ENCODE assay signal across 14 cellular contexts in genomic region chr16:10266809-10267208, GRCh38.
DNase-seq lines count a peak whose midpoint lies in the region; ATAC-seq lines count a peak whose summit lies in the region.
"Had no signal": no experiment of that assay in that cellular context is flagged by ENCODE, and none has a peak within 500 bp of the region (broad histone marks: within the 10 kb centered on the region; RNA-seq: fewer than 3 reads in every experiment).

No MANE protein-coding gene starts in this region.

- no peaks in the 10 kb centered on the region for H3K27me3 Mint-ChIP-seq in activated T-helper 1 cell treated with anti-CD3 and anti-CD28 coated beads, Interleukin-12 subunit alpha, Interleukin-12 subunit beta, Interleukin-2, Interleukin-4 antibody, amounts not matched to agents 30 ng/mL and 10 ng/mL and 1 ng/mL, durations not matched to agents 14 hours and 24 hours and 36 hours (ENCODE audit: insufficient read depth)

- in situ Hi-C loops in GM23248 (cut with MboI), result loop anchor here (10.0 to 25.0 kb wide), 3 partner anchors 220 to 645 kb away; no protein-coding TSS in a partner anchor

- no peaks in the 10 kb centered on the region for H3K36me3 ChIP-seq in GM23248 (ENCODE audit: low read depth)

- no peaks in the 10 kb centered on the region for H3K27me3 ChIP-seq in GM23248 (replicated peaks; ENCODE audit: insufficient read depth)
- H3K27me3 ChIP-seq: body of pancreas had no signal

- H3K4me2 ChIP-seq in GM23248 (ENCODE audit: unreplicated experiment), result no peak overlapping the region

- ATAC-seq in HG02884 (IDR thresholded peaks at IDR 0.05; ENCODE audit: unreplicated experiment) (peak; percentile 80), GM21423 (IDR thresholded peaks at IDR 0.05; ENCODE audit: unreplicated experiment) (no peak), Right ventricle myocardium inferior (no peak), GM21737 (IDR thresholded peaks at IDR 0.05; ENCODE audit: unreplicated experiment) (no peak)
- ATAC-seq: body of pancreas had no signal

- intact Hi-C loops in activated T-helper 1 cell treated with anti-CD3 and anti-CD28 coated beads, Interleukin-12 subunit alpha, Interleukin-12 subunit beta, Interleukin-2, Interleukin-4 antibody, amounts not matched to agents 30 ng/mL and 10 ng/mL and 1 ng/mL, durations not matched to agents 14 hours and 24 hours and 36 hours (cut with micrococcal nuclease), result loop anchor here (2.0 kb wide), 1 partner anchor 62 kb away; no protein-coding TSS in a partner anchor
- intact Hi-C loops in Right ventricle myocardium inferior (cut with DNase I), result no loop called here

- no peaks in the 10 kb centered on the region for H3K4me1 ChIP-seq in GM23248 (ENCODE audit: insufficient read depth)
- H3K4me1 ChIP-seq: body of pancreas had no signal

- no peaks in the 10 kb centered on the region for H3K9me3 ChIP-seq in GM23248 (ENCODE audit: low read depth)
- H3K9me3 ChIP-seq: body of pancreas had no signal

- DNase-seq in stimulated activated CD4-positive, alpha-beta T cell treated with anti-CD3 and anti-CD28 coated beads, Interleukin-12 subunit alpha, Interleukin-12 subunit beta, amount 100 ng/mL, for 24 hours (ENCODE audit: low read depth in 2 of 2), result peak; percentile 2 to 15
- DNase-seq in stimulated activated CD4-positive, alpha-beta T cell treated with anti-CD3 and anti-CD28 coated beads, Interleukin-12 subunit alpha, Interleukin-12 subunit beta, amount 100 ng/mL, for 4 hours, result no peak
- no peak for DNase-seq in activated T-helper 1 cell treated with anti-CD3 and anti-CD28 coated beads, Interleukin-12 subunit alpha, Interleukin-12 subunit beta, Interleukin-2, Interleukin-4 antibody, amounts not matched to agents 30 ng/mL and 10 ng/mL and 1 ng/mL, durations not matched to agents 14 hours and 24 hours and 36 hours (ENCODE audit: low spot score)
- no peak for DNase-seq in GM23248
- DNase-seq in Right ventricle myocardium inferior (ENCODE audit: missing footprints), result no peak
- DNase-seq: body of pancreas, hippocampal formation, NCI-H510A, retina, SHP77 had no signal

- H3K36me3 Mint-ChIP-seq in activated T-helper 1 cell treated with anti-CD3 and anti-CD28 coated beads, Interleukin-12 subunit alpha, Interleukin-12 subunit beta, Interleukin-2, Interleukin-4 antibody, amounts not matched to agents 30 ng/mL and 10 ng/mL and 1 ng/mL, durations not matched to agents 14 hours and 24 hours and 36 hours (ENCODE audit: low read depth), result no peaks in the 10 kb centered on the region

- 40 to 45% methylated on average over 5 of the region's 5 CpGs for WGBS in GM23248 (ENCODE audit: low coverage in 1 of 2, low lambda C conversion rate in 2 of 2, missing lambda C conversion rate in 2 of 2), 2 experiments

- no peak overlapping the region for H3K4me3 Mint-ChIP-seq in activated T-helper 1 cell treated with anti-CD3 and anti-CD28 coated beads, Interleukin-12 subunit alpha, Interleukin-12 subunit beta, Interleukin-2, Interleukin-4 antibody, amounts not matched to agents 30 ng/mL and 10 ng/mL and 1 ng/mL, durations not matched to agents 14 hours and 24 hours and 36 hours
- H3K4me3 Mint-ChIP-seq: mesothelial cell of epicardium had no signal

- no peaks in the 10 kb centered on the region for H4K20me1 ChIP-seq in GM23248 (ENCODE audit: insufficient read depth)

- H3K9me3 Mint-ChIP-seq in activated T-helper 1 cell treated with anti-CD3 and anti-CD28 coated beads, Interleukin-12 subunit alpha, Interleukin-12 subunit beta, Interleukin-2, Interleukin-4 antibody, amounts not matched to agents 30 ng/mL and 10 ng/mL and 1 ng/mL, durations not matched to agents 14 hours and 24 hours and 36 hours, result peaks cover 3% of the 10 kb centered on the region

- H3K4me1 Mint-ChIP-seq in activated T-helper 1 cell treated with anti-CD3 and anti-CD28 coated beads, Interleukin-12 subunit alpha, Interleukin-12 subunit beta, Interleukin-2, Interleukin-4 antibody, amounts not matched to agents 30 ng/mL and 10 ng/mL and 1 ng/mL, durations not matched to agents 14 hours and 24 hours and 36 hours (ENCODE audit: low read depth), result peaks cover 6% of the 10 kb centered on the region
- H3K4me1 Mint-ChIP-seq: mesothelial cell of epicardium had no signal

- peak overlapping the region; percentile 49 for H3K27ac Mint-ChIP-seq in activated T-helper 1 cell treated with anti-CD3 and anti-CD28 coated beads, Interleukin-12 subunit alpha, Interleukin-12 subunit beta, Interleukin-2, Interleukin-4 antibody, amounts not matched to agents 30 ng/mL and 10 ng/mL and 1 ng/mL, durations not matched to agents 14 hours and 24 hours and 36 hours
- H3K27ac Mint-ChIP-seq: mesothelial cell of epicardium had no signal

- no peaks in the 10 kb centered on the region for H3K9me2 ChIP-seq in GM23248 (ENCODE audit: insufficient read depth)

- no peak overlapping the region for H2AFZ ChIP-seq in GM23248

- no peak overlapping the region for H3K27ac ChIP-seq in GM23248
- H3K27ac ChIP-seq: body of pancreas had no signal

- H3F3A ChIP-seq in GM23248 (ENCODE audit: insufficient read depth), result no peaks in the 10 kb centered on the region

- H3K4me3 ChIP-seq in GM23248, result no peak overlapping the region
- H3K4me3 ChIP-seq: body of pancreas had no signal

- H3K79me2 ChIP-seq in GM23248 (ENCODE audit: insufficient read depth), result no peaks in the 10 kb centered on the region

- H3K9ac ChIP-seq in GM23248, result no peak overlapping the region

Comparison
In these comparisons a context has a peak if more than half of its experiments do, and no peak if none do; other contexts are left out.
1. DNase-seq: peak in stimulated activated CD4-positive, alpha-beta T cell treated with anti-CD3 and anti-CD28 coated beads, Interleukin-12 subunit alpha, Interleukin-12 subunit beta, amount 100 ng/mL, for 24 hours (2 of 2); none in stimulated activated CD4-positive, alpha-beta T cell treated with anti-CD3 and anti-CD28 coated beads, Interleukin-12 subunit alpha, Interleukin-12 subunit beta, amount 100 ng/mL, for 4 hours (single experiment), activated T-helper 1 cell treated with anti-CD3 and anti-CD28 coated beads, Interleukin-12 subunit alpha, Interleukin-12 subunit beta, Interleukin-2, Interleukin-4 antibody, amounts not matched to agents 30 ng/mL and 10 ng/mL and 1 ng/mL, durations not matched to agents 14 hours and 24 hours and 36 hours (single experiment), GM23248 (single experiment) and Right ventricle myocardium inferior (single experiment).